In the genomic region with DNA sequence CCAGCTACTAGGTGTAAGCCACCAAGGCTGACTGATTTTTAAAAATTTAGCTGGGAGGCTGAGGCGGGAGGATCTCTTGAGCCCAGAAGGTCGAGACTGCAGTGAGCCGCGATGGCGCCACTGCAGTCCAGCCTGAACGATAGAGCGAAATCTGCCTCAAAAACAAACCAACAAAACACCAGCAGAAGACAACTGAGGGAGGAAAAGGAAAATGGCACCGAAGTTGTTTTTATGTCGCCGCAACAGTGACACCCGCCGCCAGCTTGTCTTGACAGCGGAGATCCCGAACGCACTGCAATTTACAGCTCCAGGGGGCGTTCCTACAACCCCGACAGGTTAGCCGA, we compare ENCODE assay signal across 8 cellular contexts. TPM values are rescaled to one million over a fixed set of nuclear protein-coding genes. Genes with fewer than 3 reads are reported as not detected.
A peak's percentile ranks its signal among the peaks of the same experiment; 100 is the strongest.
DNase-seq lines count a peak whose midpoint lies in the region; ATAC-seq and TF ChIP-seq lines count a peak whose summit lies in the region.

No MANE protein-coding gene starts in this region.

- peak overlapping the region; percentile 92 for H3K4me3 Mint-ChIP-seq in activated naive CD4-positive, alpha-beta T cell treated with anti-CD3 and anti-CD28 coated beads, Interleukin-2, amount 10 ng/mL, durations not matched to agents 7 days and 5 days
- H3K4me3 Mint-ChIP-seq in activated CD8-positive, alpha-beta T cell treated with anti-CD3 and anti-CD28 coated beads for 36 hours: peak overlapping the region; percentile 83

- intact Hi-C loops in activated CD8-positive, alpha-beta T cell treated with anti-CD3 and anti-CD28 coated beads for 36 hours (cut with micrococcal nuclease): loop anchor here (10.0 kb wide), 1 partner anchor 232 kb away; no protein-coding TSS in a partner anchor

- 7% methylated on average over 17 to 18 of the region's 18 CpGs for WGBS in upper lobe of left lung, 2 donors

- no peak for TF ChIP-seq EP300 in upper lobe of left lung (IDR thresholded peaks at IDR 0.05)

- peak overlapping the region in 2 of 4 donors; percentile 93 to 95 for H3K27ac ChIP-seq in upper lobe of left lung

- H3K36me3 ChIP-seq in kidney epithelial cell (ENCODE audit: control insufficient read depth, insufficient read depth, low read length): no peaks in the 10 kb centered on the region
- H3K36me3 ChIP-seq in upper lobe of left lung: peaks cover 0 to 29% (median 9%) of the 10 kb centered on the region in 4 donors

- POLR2A ChIA-PET in activated CD8-positive, alpha-beta T cell treated with anti-CD3 and anti-CD28 coated beads for 36 hours (lab: Charles Lee): interaction anchor here (1.0 to 1.3 kb wide), 4 partner anchors 24 to 497 kb away, joined by 3 to 4 read pairs (median 3); partner anchors contain the start of genes NFKBIB and SPINT2

- H3K27me3 Mint-ChIP-seq in activated naive CD4-positive, alpha-beta T cell treated with anti-CD3 and anti-CD28 coated beads, Interleukin-2, amount 10 ng/mL, durations not matched to agents 7 days and 5 days: peaks cover 22% of the 10 kb centered on the region
- peaks cover 3% of the 10 kb centered on the region for H3K27me3 Mint-ChIP-seq in activated CD8-positive, alpha-beta T cell treated with anti-CD3 and anti-CD28 coated beads for 36 hours

- peaks cover 13% of the 10 kb centered on the region for H3K36me3 Mint-ChIP-seq in activated naive CD4-positive, alpha-beta T cell treated with anti-CD3 and anti-CD28 coated beads, Interleukin-2, amount 10 ng/mL, durations not matched to agents 7 days and 5 days
- peaks cover 3% of the 10 kb centered on the region for H3K36me3 Mint-ChIP-seq in activated CD8-positive, alpha-beta T cell treated with anti-CD3 and anti-CD28 coated beads for 36 hours (ENCODE audit: low read depth)

- peak overlapping the region; percentile 94 for H3K27ac Mint-ChIP-seq in activated naive CD4-positive, alpha-beta T cell treated with anti-CD3 and anti-CD28 coated beads, Interleukin-2, amount 10 ng/mL, durations not matched to agents 7 days and 5 days
- peak overlapping the region; percentile 85 for H3K27ac Mint-ChIP-seq in activated CD8-positive, alpha-beta T cell treated with anti-CD3 and anti-CD28 coated beads for 36 hours

- DNase-seq in activated naive CD4-positive, alpha-beta T cell treated with anti-CD3 and anti-CD28 coated beads, Interleukin-2, amount 10 ng/mL, durations not matched to agents 7 days and 5 days: no peak
- DNase-seq in activated naive CD4-positive, alpha-beta T cell treated with anti-CD3 and anti-CD28 coated beads, Interleukin-2, amount 50 U/mL, for 16 hours: no peak
- peak; percentile 95 for DNase-seq in activated CD8-positive, alpha-beta T cell treated with anti-CD3 and anti-CD28 coated beads for 36 hours
- no peak for DNase-seq in kidney epithelial cell (ENCODE audit: low read depth)
- no peak for DNase-seq in upper lobe of left lung
- DNase-seq in inferior parietal cortex (ENCODE audit: extremely low spot score): no peak

- ATAC-seq in activated CD8-positive, alpha-beta T cell treated with anti-CD3 and anti-CD28 coated beads for 36 hours: no peak
- ATAC-seq in upper lobe of left lung (ENCODE audit: low FRiP score in 2 of 2) (peak in 1 of 2 donors; percentile 0), GM21576 (IDR thresholded peaks at IDR 0.05; ENCODE audit: unreplicated experiment) (no peak), GM21529 (IDR thresholded peaks at IDR 0.05; ENCODE audit: unreplicated experiment) (no peak)

- H3K9me3 Mint-ChIP-seq in activated naive CD4-positive, alpha-beta T cell treated with anti-CD3 and anti-CD28 coated beads, Interleukin-2, amount 10 ng/mL, durations not matched to agents 7 days and 5 days: no peaks in the 10 kb centered on the region
- H3K9me3 Mint-ChIP-seq in activated CD8-positive, alpha-beta T cell treated with anti-CD3 and anti-CD28 coated beads for 36 hours: no peaks in the 10 kb centered on the region

- TF ChIP-seq CTCF in activated CD8-positive, alpha-beta T cell treated with anti-CD3 and anti-CD28 coated beads for 36 hours (IDR thresholded peaks at IDR 0.05): no peak
- TF ChIP-seq CTCF in kidney epithelial cell (IDR thresholded peaks at IDR 0.05; ENCODE audit: insufficient read depth, low read length, poor library complexity, severe bottlenecking) (no peak), upper lobe of left lung (IDR thresholded peaks at IDR 0.05) (no peak)

- peaks cover 8 to 17% (median 12%) of the 10 kb centered on the region in 4 donors for H3K4me1 ChIP-seq in upper lobe of left lung

- H3K27me3 ChIP-seq in kidney epithelial cell (ENCODE audit: control insufficient read depth, insufficient read depth, low read length) (peaks cover 2% of the 10 kb centered on the region), upper lobe of left lung (peaks cover 0 to 11% (median 0%) of the 10 kb centered on the region in 4 donors)

- H3K4me3 ChIP-seq in kidney epithelial cell (ENCODE audit: low read depth, low read length) (peak overlapping the region; percentile 35), upper lobe of left lung (peak overlapping the region; percentile 4 to 98 (median 80))

- H3K4me1 Mint-ChIP-seq in activated naive CD4-positive, alpha-beta T cell treated with anti-CD3 and anti-CD28 coated beads, Interleukin-2, amount 10 ng/mL, durations not matched to agents 7 days and 5 days: peaks cover 28% of the 10 kb centered on the region
- H3K4me1 Mint-ChIP-seq in activated CD8-positive, alpha-beta T cell treated with anti-CD3 and anti-CD28 coated beads for 36 hours (ENCODE audit: low read depth): peaks cover 9% of the 10 kb centered on the region

- CTCF ChIA-PET in activated naive CD4-positive, alpha-beta T cell treated with anti-CD3 and anti-CD28 coated beads, Interleukin-2, amount 10 ng/mL, durations not matched to agents 7 days and 5 days (lab: Charles Lee): interaction anchor here (0.6 to 3.3 kb wide), 35 partner anchors 8 to 550 kb away, joined by 3 to 42 read pairs (median 4); partner anchors contain the start of genes ACTN4, EIF3K, GGN and MAP4K1
- CTCF ChIA-PET in activated CD8-positive, alpha-beta T cell treated with anti-CD3 and anti-CD28 coated beads for 36 hours (lab: Charles Lee): interaction anchor here (0.6 to 4.4 kb wide), 58 partner anchors 9 to 672 kb away, joined by 3 to 37 read pairs (median 4); partner anchors contain the start of genes ACTN4, CATSPERG, EIF3K and GGN

- no peaks in the 10 kb centered on the region for H3K9me3 ChIP-seq in upper lobe of left lung

- TF ChIP-seq POLR2A in upper lobe of left lung (IDR thresholded peaks at IDR 0.05): no peak

RNA-seq across cellular contexts. Expression of gene FAM98C, which starts 0.3 kb away (rescaled TPM):
- total RNA-seq in activated CD8-positive, alpha-beta T cell treated with anti-CD3 and anti-CD28 coated beads for 36 hours: 10 to 100 TPM; 11.7 to 12.5 TPM
- total RNA-seq in kidney epithelial cell (17.8 and 22.2 TPM in 2 replicates), upper lobe of left lung (10 to 100 TPM; 16.0 to 75.4 (median 24.2) TPM)

RNA-seq across cellular contexts. Expression of gene SPRED3, which starts 14.1 kb away (rescaled TPM):
- 1 to 10 TPM in 1 of 2 experiments, under 1 TPM in 1; 0.69 to 1.5 TPM for total RNA-seq in activated CD8-positive, alpha-beta T cell treated with anti-CD3 and anti-CD28 coated beads for 36 hours
- total RNA-seq in kidney epithelial cell (4.3 and 4.5 TPM in 2 replicates), upper lobe of left lung (1 to 10 TPM in 3 of 6 donors, under 1 TPM in 3; 0.11 to 2.1 (median 0.85) TPM)

RNA-seq across cellular contexts. Expression of gene GGN, which starts 14.8 kb away (rescaled TPM):
- not detected for total RNA-seq in activated CD8-positive, alpha-beta T cell treated with anti-CD3 and anti-CD28 coated beads for 36 hours
- 0.07 and 1.4 TPM in 2 replicates for total RNA-seq in kidney epithelial cell
- total RNA-seq in upper lobe of left lung: 1 to 10 TPM in 3 of 6 donors, under 1 TPM in 3; 0.44 to 8.4 (median 0.95) TPM

RNA-seq across cellular contexts. Expression of gene RASGRP4, which starts 23.4 kb away (rescaled TPM):
- 1 to 10 TPM; 1.4 to 1.8 TPM for total RNA-seq in activated CD8-positive, alpha-beta T cell treated with anti-CD3 and anti-CD28 coated beads for 36 hours
- total RNA-seq in kidney epithelial cell (not detected in 2 replicates), upper lobe of left lung (10 to 100 TPM in 4 of 6 donors, 1 to 10 TPM in 2; 4.4 to 17.5 (median 12.6) TPM)

RNA-seq across cellular contexts. Expression of gene PSMD8, which starts 28.2 kb away (rescaled TPM):
- 100 to 1,000 TPM; 178 to 191 TPM for total RNA-seq in activated CD8-positive, alpha-beta T cell treated with anti-CD3 and anti-CD28 coated beads for 36 hours
- total RNA-seq in kidney epithelial cell (316 and 367 TPM in 2 replicates), upper lobe of left lung (100 to 1,000 TPM in 4 of 6 donors, 10 to 100 TPM in 2; 66.0 to 213 (median 121) TPM)
